Comparison of ENCODE assay signal across 1 cellular context in genomic region chr4:73127839-73128448, GRCh38.
TF ChIP-seq lines count a peak whose summit lies in the region.

No MANE protein-coding gene starts in this region.

TF ChIP-seq in GM23338, 12 proteins besides CTCF, POLR2A, EP300 and RAD21 (continued from another document):
- TF ChIP-seq ZNF462 (CRISPR knock-in tag; IDR thresholded peaks at IDR 0.05) (no peak), ETS1 (IDR thresholded peaks at IDR 0.05) (no peak), EZH2phosphoT487 (IDR thresholded peaks at IDR 0.05; ENCODE audit: unreplicated experiment) (no peak), CREB1 (CRISPR knock-in tag; IDR thresholded peaks at IDR 0.05; ENCODE audit: low read depth) (no peak), ZNF114 (CRISPR knock-in tag; IDR thresholded peaks at IDR 0.05) (no peak), EZH2 (IDR thresholded peaks at IDR 0.05; ENCODE audit: low read depth, unreplicated experiment) (no peak), NANOG (IDR thresholded peaks at IDR 0.05; ENCODE audit: borderline replicate concordance) (no peak), ZNF331 (CRISPR knock-in tag; IDR thresholded peaks at IDR 0.05; ENCODE audit: low read depth) (no peak)
TF ChIP-seq in GM23338: peak in this region for 0.
